In genomic region chr19:22634450-22634827, GRCh38 we compare ENCODE assay signal across 9 cellular contexts. TPM values are rescaled to one million over a fixed set of nuclear protein-coding genes. Genes with fewer than 3 reads are reported as not detected.
DNase-seq lines count a peak whose midpoint lies in the region; ATAC-seq and TF ChIP-seq lines count a peak whose summit lies in the region.
"Had no signal": no experiment of that assay in that cellular context is flagged by ENCODE, and none has a peak within 500 bp of the region (broad histone marks: within the 10 kb centered on the region; RNA-seq: fewer than 3 reads in every experiment).

No MANE protein-coding gene starts in this region.

- ATAC-seq in natural killer cell, result peak in 2 of 3 donors; percentile 7 to 25
- no peak for ATAC-seq in GM18505 (IDR thresholded peaks at IDR 0.05; ENCODE audit: unreplicated experiment)

- 0% methylated on average over 6 to 7 of the region's 24 CpGs for WGBS in thyroid gland, 2 donors

- in situ Hi-C loops in brain microvascular endothelial cell (cut with HindIII; ENCODE audit: low pct_ligation_motif_present, low sequenced_read_pairs), result no loop called here

- no peak for TF ChIP-seq CTCF in BJ (IDR thresholded peaks at IDR 0.05; ENCODE audit: insufficient read depth, low read depth, low read length)
- TF ChIP-seq CTCF in HFF-Myc (IDR thresholded peaks at IDR 0.05; ENCODE audit: low read depth, low read length, missing control alignments), result no peak
- TF ChIP-seq CTCF in brain microvascular endothelial cell (IDR thresholded peaks at IDR 0.05; ENCODE audit: low read depth, low read length, missing control alignments), result no peak
- no peak for TF ChIP-seq CTCF in natural killer cell (IDR thresholded peaks at IDR 0.05)
- no peak for TF ChIP-seq CTCF in thyroid gland (IDR thresholded peaks at IDR 0.05)

- no peaks in the 10 kb centered on the region for H3K4me1 ChIP-seq in thyroid gland

- TF ChIP-seq POLR2A in GM18505 (IDR thresholded peaks at IDR 0.05; ENCODE audit: borderline replicate concordance, extremely low read depth, insufficient read depth, insufficient read length), result no peak
- TF ChIP-seq POLR2A in thyroid gland (IDR thresholded peaks at IDR 0.05), result no peak

- intact Hi-C loops in natural killer cell (cut with micrococcal nuclease), result no loop called here
- intact Hi-C loops in thyroid gland (cut with DNase I), result no loop called here

- H3K27me3 ChIP-seq in BJ (ENCODE audit: control insufficient read depth, insufficient read depth, low read length), result no peaks in the 10 kb centered on the region
- no peaks in the 10 kb centered on the region for H3K27me3 ChIP-seq in brain microvascular endothelial cell (replicated peaks)
- no peaks in the 10 kb centered on the region for H3K27me3 ChIP-seq in thyroid gland

- no peaks in the 10 kb centered on the region for H3K36me3 Mint-ChIP-seq in natural killer cell

- H3K9me3 ChIP-seq in thyroid gland, result no peaks in the 10 kb centered on the region

- peak overlapping the region; percentile 89 for H3K4me3 Mint-ChIP-seq in natural killer cell

- H3K4me1 Mint-ChIP-seq in natural killer cell, result no peaks in the 10 kb centered on the region

- POLR2A ChIA-PET in BJ (lab: Charles Lee), result no interaction called here

- H3K4me3 ChIP-seq in BJ (ENCODE audit: low read depth, low read length) (peak overlapping the region; percentile 64), HFF-Myc (replicated peaks; ENCODE audit: low read depth, low read length) (peak overlapping the region; percentile 38), brain microvascular endothelial cell (ENCODE audit: low read depth, low read length) (peak overlapping the region; percentile 85), thyroid gland (replicated peaks in 1 of 3) (peak overlapping the region in 1 of 3 donors; percentile 12)

- H3K27ac ChIP-seq in brain microvascular endothelial cell (no peak overlapping the region), thyroid gland (no peak overlapping the region)

- DNase-seq in BJ (ENCODE audit: low read depth) (no peak), HFF-Myc (ENCODE audit: extremely low read depth, low read depth) (no peak), brain microvascular endothelial cell (no peak), natural killer cell (no peak), thyroid gland (no peak), NCI-H146 (lab: John Stamatoyannopoulos, UW) (no peak), GDM1 (lab: John Stamatoyannopoulos, UW) (no peak)
- DNase-seq: amniotic stem cell had no signal

- no peaks in the 10 kb centered on the region for H3K27me3 Mint-ChIP-seq in natural killer cell (ENCODE audit: low read depth in 2 of 2)

- H3K27ac Mint-ChIP-seq in natural killer cell, result no peak overlapping the region

- peaks cover 4 to 7% of the 10 kb centered on the region in 2 donors for H3K9me3 Mint-ChIP-seq in natural killer cell

- CTCF ChIA-PET in BJ (lab: Yijun Ruan, JAX), result no interaction called here

- no peaks in the 10 kb centered on the region for H3K36me3 ChIP-seq in BJ (ENCODE audit: control insufficient read depth, insufficient read depth, low read length)
- no peaks in the 10 kb centered on the region for H3K36me3 ChIP-seq in brain microvascular endothelial cell (replicated peaks)
- no peaks in the 10 kb centered on the region for H3K36me3 ChIP-seq in thyroid gland

RNA-seq across cellular contexts. Expression of gene ZNF492, which starts 0.3 kb away (rescaled TPM):
- 0.07 and 0.09 TPM in 2 replicates for polyA plus RNA-seq in BJ (2011; rRNA removed)
- 0.09 TPM in 1 of 2 replicates, not detected in the other for polyA minus RNA-seq in BJ (2011; rRNA and poly(A)+ RNA removed)
- total RNA-seq in natural killer cell, result under 1 TPM in 2 of 3 donors, not detected in 1; 0.40 to 0.54 TPM
- total RNA-seq in thyroid gland, result under 1 TPM in 3 of 4 donors, not detected in 1; 0.13 to 0.59 (median 0.22) TPM
